Comparison of ENCODE assay signal across 7 cellular contexts in the genomic region with DNA sequence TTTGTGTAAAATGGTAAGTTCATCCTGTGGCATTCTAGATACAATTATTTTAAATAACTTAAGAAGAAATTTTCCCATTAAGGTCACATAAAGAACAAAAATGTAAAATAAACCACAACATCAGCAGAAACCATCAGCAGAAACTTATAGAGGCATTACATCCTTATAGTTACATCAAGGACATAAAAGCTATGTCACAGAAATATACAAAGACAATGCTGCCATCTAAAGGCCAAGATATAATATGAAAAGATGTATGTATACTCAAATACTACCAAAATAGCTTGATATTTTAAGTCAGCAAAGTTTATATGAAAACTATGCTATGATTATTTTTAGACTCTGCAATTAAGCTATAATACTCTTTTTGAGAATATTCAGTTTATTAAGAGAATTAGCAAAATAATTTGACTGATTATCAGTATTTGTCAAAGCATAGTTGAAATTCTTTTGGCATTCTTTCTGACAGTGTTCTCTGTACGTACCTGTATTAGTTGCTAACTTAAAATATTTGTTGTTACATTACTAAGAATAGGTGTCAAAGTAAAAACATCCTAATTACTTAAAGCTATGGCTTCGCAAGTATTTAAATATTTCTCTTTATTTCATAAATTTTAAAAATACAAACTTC. TPM values are rescaled to one million over a fixed set of nuclear protein-coding genes. Genes with fewer than 3 reads are reported as not detected.
DNase-seq lines count a peak whose midpoint lies in the region; ATAC-seq and TF ChIP-seq lines count a peak whose summit lies in the region.

No MANE protein-coding gene starts in this region.

- peak; percentile 41 for TF ChIP-seq CTCF in LNCaP clone FGC (IDR thresholded peaks at IDR 0.05; ENCODE audit: control insufficient read depth, extremely low read depth, insufficient read depth)

- H3K27ac ChIP-seq in SK-N-MC (no peak overlapping the region), aorta (ENCODE audit: low read depth in 1 of 2, low read length in 2 of 2) (no peak overlapping the region)

- no peaks in the 10 kb centered on the region for H3K27me3 ChIP-seq in aorta (ENCODE audit: control insufficient read depth in 1 of 2, insufficient read depth in 2 of 2, low read length in 1 of 2)

- H3K9ac ChIP-seq in SK-N-MC (ENCODE audit: insufficient read length), result no peak overlapping the region

- peak; percentile 70 for DNase-seq in ELR (ENCODE audit: low read depth)
- DNase-seq in LNCaP clone FGC (ENCODE audit: low read depth), result peak; percentile 63
- DNase-seq in SK-N-MC (ENCODE audit: low read depth, low spot score), result peak; percentile 62
- peak; percentile 42 for DNase-seq in foreskin melanocyte
- DNase-seq in smooth muscle cell of the brain vasculature (ENCODE audit: low read depth, low spot score), result peak; percentile 6
- no peak for DNase-seq in aorta

- H3K4me1 ChIP-seq in aorta (ENCODE audit: control insufficient read depth in 1 of 2, insufficient read depth in 2 of 2, low read length in 2 of 2), result no peaks in the 10 kb centered on the region

- intact Hi-C loops in aorta (cut with DNase I), result no loop called here

- peak; percentile 85 for ATAC-seq in GM21576 (IDR thresholded peaks at IDR 0.05; ENCODE audit: unreplicated experiment)
- no peak for ATAC-seq in aorta (ENCODE audit: low FRiP score)

- WGBS in aorta, 2 donors, result 81 to 84% methylated on average over 2 of the region's 2 CpGs

- H3K9me3 ChIP-seq in SK-N-MC (ENCODE audit: low read depth, low read length) (no peaks in the 10 kb centered on the region), aorta (ENCODE audit: control insufficient read depth, low read length) (no peaks in the 10 kb centered on the region)

- no peak overlapping the region for H3K4me3 ChIP-seq in LNCaP clone FGC (ENCODE audit: low read depth, low read length)
- H3K4me3 ChIP-seq in SK-N-MC, result no peak overlapping the region
- H3K4me3 ChIP-seq in aorta (ENCODE audit: low read length in 2 of 2), result no peak overlapping the region

- H3K36me3 ChIP-seq in SK-N-MC (ENCODE audit: insufficient read depth, low read length) (no peaks in the 10 kb centered on the region), aorta (ENCODE audit: control insufficient read depth in 1 of 2, insufficient read depth in 2 of 2, low read length in 1 of 2) (no peaks in the 10 kb centered on the region)

RNA-seq across cellular contexts. Expression of a gene that starts 36.2 kb away (rescaled TPM):
- total RNA-seq in aorta, result 10 to 100 TPM; 20.8 to 36.3 TPM
- polyA plus RNA-seq in aorta, result 10 to 100 TPM; 10.3 to 20.7 TPM

Comparison
In these comparisons a context has a peak if more than half of its experiments do, and no peak if none do; other contexts are left out.
1. DNase-seq: peak in ELR (single experiment), LNCaP clone FGC (single experiment), SK-N-MC (single experiment), foreskin melanocyte (single experiment) and smooth muscle cell of the brain vasculature (single experiment); none in aorta (0 of 2).